27 cellular contexts compared by ENCODE assay signal in genomic region chr16:7236824-7237410, GRCh38.
DNase-seq lines count a peak whose midpoint lies in the region; ATAC-seq, FAIRE-seq and TF ChIP-seq lines count a peak whose summit lies in the region.
"Had no signal": no experiment of that assay in that cellular context is flagged by ENCODE, and none has a peak within 500 bp of the region (broad histone marks: within the 10 kb centered on the region; RNA-seq: fewer than 3 reads in every experiment).

No MANE protein-coding gene starts in this region.

- POLR2A ChIA-PET in A673 (lab: Charles Lee; ENCODE audit: low non-redundant PET), result no interaction called here
- POLR2A ChIA-PET in activated CD8-positive, alpha-beta T cell treated with anti-CD3 and anti-CD28 coated beads, Interleukin-2, amount 10 ng/mL, durations not matched to agents 7 days and 5 days (lab: Charles Lee), result no interaction called here

- H3K36me3 ChIP-seq in A673 (ENCODE audit: insufficient read depth, low read length, poor library complexity, severe bottlenecking) (no peaks in the 10 kb centered on the region), SJCRH30 (no peaks in the 10 kb centered on the region), pancreas (no peaks in the 10 kb centered on the region)
- H3K36me3 ChIP-seq: BLaER1 had no signal

- peaks cover 8% of the 10 kb centered on the region for H3K9me3 Mint-ChIP-seq in glutamatergic neuron (ENCODE audit: unreplicated experiment)
- H3K9me3 Mint-ChIP-seq in activated CD8-positive, alpha-beta T cell treated with anti-CD3 and anti-CD28 coated beads, Interleukin-2, amount 10 ng/mL, durations not matched to agents 7 days and 5 days (ENCODE audit: insufficient read depth), result peaks cover 8% of the 10 kb centered on the region

- no peak for TF ChIP-seq CTCF in A673 (conservative IDR thresholded peaks at IDR 0.05; ENCODE audit: low read depth, low read length)
- TF ChIP-seq CTCF in glutamatergic neuron (IDR thresholded peaks at IDR 0.05; ENCODE audit: partially characterized antibody, unreplicated experiment), result no peak
- TF ChIP-seq CTCF in pancreas (IDR thresholded peaks at IDR 0.05), result no peak

- BruUV-seq in A673 (replicated peaks; lab: Mats Ljungman, UMichigan), result no TSS peak

- peaks cover 7% of the 10 kb centered on the region for H3K4me1 Mint-ChIP-seq in glutamatergic neuron (ENCODE audit: low read depth, unreplicated experiment)
- H3K4me1 Mint-ChIP-seq in activated CD8-positive, alpha-beta T cell treated with anti-CD3 and anti-CD28 coated beads, Interleukin-2, amount 10 ng/mL, durations not matched to agents 7 days and 5 days (ENCODE audit: low read depth), result no peaks in the 10 kb centered on the region
- H3K4me1 Mint-ChIP-seq: CD4-positive, CD25-positive, alpha-beta regulatory T cell had no signal

- H3K36me3 Mint-ChIP-seq in glutamatergic neuron (ENCODE audit: unreplicated experiment), result no peaks in the 10 kb centered on the region
- no peaks in the 10 kb centered on the region for H3K36me3 Mint-ChIP-seq in activated CD8-positive, alpha-beta T cell treated with anti-CD3 and anti-CD28 coated beads, Interleukin-2, amount 10 ng/mL, durations not matched to agents 7 days and 5 days (ENCODE audit: low read depth)
- H3K36me3 Mint-ChIP-seq: CD4-positive, CD25-positive, alpha-beta regulatory T cell had no signal

- DNase-seq in NCI-H1694 treated with DMSO at 0.1 percent for 48 hours (lab: John Stamatoyannopoulos, UW) (peak; percentile 6), NCI-H1694 (lab: John Stamatoyannopoulos, UW) (no peak), A673 (ENCODE audit: low spot score) (peak; percentile 1), SJCRH30 (peak; percentile 5 to 31), glutamatergic neuron (no peak), retina (no peak), pancreas (no peak)
- no peak for DNase-seq in activated CD8-positive, alpha-beta T cell treated with anti-CD3 and anti-CD28 coated beads, Interleukin-2, amount 10 ng/mL, durations not matched to agents 7 days and 5 days
- DNase-seq: ACHN; CD4-positive, CD25-positive, alpha-beta regulatory T cell; DMS153; DND-41; HCEC 1CT; IMR-90; MM.1S; NCI-H1417; NCI-H187 treated with DMSO at 0.1 percent for 48 hours; NCI-H2171 treated with DMSO at 0.1 percent for 48 hours; NCI-H524 treated with DMSO at 0.1 percent for 48 hours; NCI-H774; PC-9; SHP77; SW 1271 had no signal

- CTCF ChIA-PET in A673 (lab: Charles Lee), result no interaction called here
- CTCF ChIA-PET in activated CD8-positive, alpha-beta T cell treated with anti-CD3 and anti-CD28 coated beads, Interleukin-2, amount 10 ng/mL, durations not matched to agents 7 days and 5 days (lab: Charles Lee), result no interaction called here

- no peak for FAIRE-seq in pancreas (lab: Jason Lieb, UNC)

- intact Hi-C loops in A673 (cut with micrococcal nuclease; ENCODE audit: unreplicated experiment) (no loop called here), pancreas (cut with DNase I) (no loop called here)

- peak overlapping the region; percentile 75 for H3K27ac Mint-ChIP-seq in glutamatergic neuron (ENCODE audit: unreplicated experiment)
- no peak overlapping the region for H3K27ac Mint-ChIP-seq in activated CD8-positive, alpha-beta T cell treated with anti-CD3 and anti-CD28 coated beads, Interleukin-2, amount 10 ng/mL, durations not matched to agents 7 days and 5 days
- H3K27ac Mint-ChIP-seq: CD4-positive, CD25-positive, alpha-beta regulatory T cell; GM23338 had no signal

- no peak for ATAC-seq in pancreas
- ATAC-seq in activated CD8-positive, alpha-beta T cell treated with anti-CD3 and anti-CD28 coated beads, Interleukin-2, amount 10 ng/mL, durations not matched to agents 7 days and 5 days, result no peak
- ATAC-seq: GM23338 had no signal

- WGBS in pancreas, 2 donors, result 45 to 49% methylated on average over 6 of the region's 6 CpGs

- H3K27me3 Mint-ChIP-seq in glutamatergic neuron (ENCODE audit: unreplicated experiment), result peaks cover 2% of the 10 kb centered on the region
- H3K27me3 Mint-ChIP-seq in activated CD8-positive, alpha-beta T cell treated with anti-CD3 and anti-CD28 coated beads, Interleukin-2, amount 10 ng/mL, durations not matched to agents 7 days and 5 days (ENCODE audit: low read depth), result no peaks in the 10 kb centered on the region
- H3K27me3 Mint-ChIP-seq: CD4-positive, CD25-positive, alpha-beta regulatory T cell had no signal

- no peak overlapping the region for H3K4me3 ChIP-seq in A673 (ENCODE audit: low read depth, low read length, poor library complexity, severe bottlenecking)
- H3K4me3 ChIP-seq in SJCRH30, result no peak overlapping the region
- H3K4me3 ChIP-seq in pancreas, result no peak overlapping the region
- H3K4me3 ChIP-seq: BLaER1, GM23338, PC-9 had no signal

- H3K9me3 ChIP-seq in A673 (ENCODE audit: low read depth, low read length, poor library complexity, severe bottlenecking) (no peaks in the 10 kb centered on the region), SJCRH30 (replicated peaks) (no peaks in the 10 kb centered on the region), pancreas (no peaks in the 10 kb centered on the region)
- H3K9me3 ChIP-seq: BLaER1 had no signal

- H3K4me3 Mint-ChIP-seq in glutamatergic neuron (ENCODE audit: unreplicated experiment), result no peak overlapping the region
- H3K4me3 Mint-ChIP-seq in activated CD8-positive, alpha-beta T cell treated with anti-CD3 and anti-CD28 coated beads, Interleukin-2, amount 10 ng/mL, durations not matched to agents 7 days and 5 days, result no peak overlapping the region
- H3K4me3 Mint-ChIP-seq: CD4-positive, CD25-positive, alpha-beta regulatory T cell; GM23338 had no signal

- H3K27me3 ChIP-seq in A673 (replicated peaks; ENCODE audit: insufficient read depth, low read depth, low read length, poor library complexity), result no peaks in the 10 kb centered on the region
- H3K27me3 ChIP-seq in SJCRH30, result no peaks in the 10 kb centered on the region
- H3K27me3 ChIP-seq in pancreas, result no peaks in the 10 kb centered on the region
- H3K27me3 ChIP-seq: BLaER1 had no signal

- H3K27ac ChIP-seq in A673 (ENCODE audit: low read depth, low read length, poor library complexity, severe bottlenecking) (no peak overlapping the region), SJCRH30 (no peak overlapping the region), pancreas (no peak overlapping the region)
- H3K27ac ChIP-seq: 22Rv1, BLaER1, KMS-11, PC-9 had no signal

- H3K4me1 ChIP-seq in A673 (ENCODE audit: insufficient read depth, low read length, poor library complexity, severe bottlenecking) (no peaks in the 10 kb centered on the region), SJCRH30 (no peaks in the 10 kb centered on the region), pancreas (no peaks in the 10 kb centered on the region)
- H3K4me1 ChIP-seq: BLaER1 had no signal

Comparison
In these comparisons a context has a peak if more than half of its experiments do, and no peak if none do; other contexts are left out.
1. DNase-seq: peak in NCI-H1694 treated with DMSO at 0.1 percent for 48 hours (single experiment), A673 (single experiment) and SJCRH30 (2 of 2); none in NCI-H1694 (single experiment), glutamatergic neuron (single experiment), retina (single experiment), pancreas (0 of 6) and activated CD8-positive, alpha-beta T cell treated with anti-CD3 and anti-CD28 coated beads, Interleukin-2, amount 10 ng/mL, durations not matched to agents 7 days and 5 days (single experiment).